In genomic region chr12:110281549-110282342, GRCh38 we compare ENCODE assay signal across 1 cellular context.
TF ChIP-seq lines count a peak whose summit lies in the region.

No MANE protein-coding gene starts in this region.

TF ChIP-seq in HepG2, 621 proteins besides CTCF, POLR2A, EP300 and RAD21 (continued from another document and continues in another):
- TF ChIP-seq ZNF18 (CRISPR knock-in tag; IDR thresholded peaks at IDR 0.05; ENCODE audit: insufficient replicate concordance) (no peak), FOXM1 (CRISPR knock-in tag; IDR thresholded peaks at IDR 0.05) (no peak), ZNF280D (CRISPR knock-in tag; IDR thresholded peaks at IDR 0.05) (0 out of 2 replicates have a peak, but pooled peaks have one; percentile 62), KLF9 (CRISPR knock-in tag; IDR thresholded peaks at IDR 0.05; ENCODE audit: low read depth) (no peak), ZNF256 (CRISPR knock-in tag; conservative IDR thresholded peaks at IDR 0.05) (0 out of 2 replicates have a peak, but pooled peaks have one; percentile 30), ATF3 (CRISPR knock-in tag; IDR thresholded peaks at IDR 0.05) (no peak), ZFY (CRISPR knock-in tag; IDR thresholded peaks at IDR 0.05) (peak; percentile 85), RBM22 (optimal IDR thresholded peaks at IDR 0.05; ENCODE audit: low read length) (no peak), TARDBP (CRISPR knock-in tag; IDR thresholded peaks at IDR 0.05) (no peak), REXO4 (CRISPR knock-in tag; IDR thresholded peaks at IDR 0.05; ENCODE audit: borderline replicate concordance) (no peak), ZBED4 (CRISPR knock-in tag; IDR thresholded peaks at IDR 0.05; ENCODE audit: borderline replicate concordance) (no peak), ZBTB1 (CRISPR knock-in tag; IDR thresholded peaks at IDR 0.05; ENCODE audit: borderline replicate concordance) (no peak), ZBTB33 (CRISPR knock-in tag; IDR thresholded peaks at IDR 0.05) (no peak), ARNTL (CRISPR knock-in tag; IDR thresholded peaks at IDR 0.05) (peak; percentile 56; the same call in 1 of the 2 replicates), TAF15 (IDR thresholded peaks at IDR 0.05; ENCODE audit: low read depth, low read length, poor library complexity, severe bottlenecking) (no peak), IRF9 (CRISPR knock-in tag; IDR thresholded peaks at IDR 0.05; ENCODE audit: borderline replicate concordance) (peak; percentile 76; the same call in 1 of the 2 replicates), FOXP1 (IDR thresholded peaks at IDR 0.05) (no peak), FOXP1 (CRISPR knock-in tag; IDR thresholded peaks at IDR 0.05) (no peak), PHF5A (CRISPR knock-in tag; IDR thresholded peaks at IDR 0.05; ENCODE audit: low read depth, unreplicated experiment) (no peak), ZNF790 (CRISPR knock-in tag; IDR thresholded peaks at IDR 0.05; ENCODE audit: borderline replicate concordance) (no peak; the same call in 1 of the 2 replicates), CCDC6 (CRISPR knock-in tag; IDR thresholded peaks at IDR 0.05) (peak; percentile 34; the same call in 1 of the 2 replicates), ZNF747 (CRISPR knock-in tag; IDR thresholded peaks at IDR 0.05; ENCODE audit: borderline replicate concordance) (peak; percentile 38; the same call in 1 of the 2 replicates), ZNF20 (CRISPR knock-in tag; IDR thresholded peaks at IDR 0.05) (no peak), ETV6 (CRISPR knock-in tag; conservative IDR thresholded peaks at IDR 0.05) (no peak; the same call in 1 of the 2 replicates), PATZ1 (CRISPR knock-in tag; IDR thresholded peaks at IDR 0.05) (peak; percentile 67; the same call in 1 of the 2 replicates), CEBPG (CRISPR knock-in tag; IDR thresholded peaks at IDR 0.05) (no peak), YEATS2 (CRISPR knock-in tag; IDR thresholded peaks at IDR 0.05; ENCODE audit: borderline replicate concordance) (no peak), ZFP41 (CRISPR knock-in tag; IDR thresholded peaks at IDR 0.05; ENCODE audit: borderline replicate concordance) (no peak), ZNF850 (CRISPR knock-in tag; conservative IDR thresholded peaks at IDR 0.05) (0 out of 2 replicates have a peak, but pooled peaks have one; percentile 37), ZSCAN21 (CRISPR knock-in tag; IDR thresholded peaks at IDR 0.05; ENCODE audit: borderline replicate concordance) (peak; percentile 71; the same call in 1 of the 2 replicates), KIAA2018 (CRISPR knock-in tag; IDR thresholded peaks at IDR 0.05; ENCODE audit: borderline replicate concordance) (no peak), ZNF468 (CRISPR knock-in tag; IDR thresholded peaks at IDR 0.05) (no peak), SNAPC5 (CRISPR knock-in tag; IDR thresholded peaks at IDR 0.05; ENCODE audit: borderline replicate concordance) (no peak)
